In the genomic region with DNA sequence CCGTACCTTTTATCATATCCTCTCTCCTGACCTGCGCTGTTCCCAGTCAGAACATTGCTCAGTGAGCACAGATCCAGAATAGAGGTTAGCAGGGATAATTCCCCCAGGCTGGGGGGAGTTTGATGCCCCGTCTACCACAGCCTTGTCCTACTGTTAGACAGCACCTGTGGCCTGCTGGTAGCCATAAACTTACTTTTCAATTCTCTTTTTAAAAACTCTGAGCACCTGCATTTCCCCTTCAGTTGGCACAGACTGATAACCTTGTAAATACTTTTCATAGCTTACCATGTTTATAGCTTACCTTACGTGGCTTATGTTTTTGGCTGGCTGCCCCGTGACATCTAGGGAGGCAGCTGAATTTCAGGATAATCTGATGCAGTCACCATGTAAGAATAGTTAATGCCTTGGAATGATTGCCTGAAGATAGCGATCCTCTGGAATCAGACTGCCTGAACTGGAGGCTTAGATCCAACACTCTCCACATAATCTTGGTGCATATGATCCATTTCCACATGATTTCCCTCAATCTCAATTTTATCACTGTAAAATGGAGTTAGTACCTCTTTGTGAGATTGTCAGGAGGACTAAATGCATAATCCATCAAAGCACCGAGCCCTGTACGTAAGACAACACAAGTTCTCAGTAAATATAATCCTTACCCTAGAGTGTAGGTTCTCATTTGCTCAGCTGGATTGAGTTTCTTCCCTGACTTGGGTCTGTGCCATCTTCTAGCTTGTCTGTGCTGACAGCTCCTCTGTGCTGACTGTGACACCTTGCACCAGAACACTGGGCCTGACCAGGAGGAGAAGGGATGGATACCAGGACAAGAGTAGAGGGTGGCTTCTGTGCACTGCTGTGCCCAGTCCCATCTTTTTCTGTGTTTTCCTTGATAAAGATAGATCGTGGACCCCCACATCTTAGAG, we compare ENCODE assay signal across 1 cellular context.
TF ChIP-seq lines count a peak whose summit lies in the region.

No MANE protein-coding gene starts in this region.

TF ChIP-seq in GM23338, 12 proteins besides CTCF, POLR2A, EP300 and RAD21 (continued from another document):
- no peak for TF ChIP-seq EZH2phosphoT487 (IDR thresholded peaks at IDR 0.05; ENCODE audit: unreplicated experiment)
- TF ChIP-seq, protein P1, sequence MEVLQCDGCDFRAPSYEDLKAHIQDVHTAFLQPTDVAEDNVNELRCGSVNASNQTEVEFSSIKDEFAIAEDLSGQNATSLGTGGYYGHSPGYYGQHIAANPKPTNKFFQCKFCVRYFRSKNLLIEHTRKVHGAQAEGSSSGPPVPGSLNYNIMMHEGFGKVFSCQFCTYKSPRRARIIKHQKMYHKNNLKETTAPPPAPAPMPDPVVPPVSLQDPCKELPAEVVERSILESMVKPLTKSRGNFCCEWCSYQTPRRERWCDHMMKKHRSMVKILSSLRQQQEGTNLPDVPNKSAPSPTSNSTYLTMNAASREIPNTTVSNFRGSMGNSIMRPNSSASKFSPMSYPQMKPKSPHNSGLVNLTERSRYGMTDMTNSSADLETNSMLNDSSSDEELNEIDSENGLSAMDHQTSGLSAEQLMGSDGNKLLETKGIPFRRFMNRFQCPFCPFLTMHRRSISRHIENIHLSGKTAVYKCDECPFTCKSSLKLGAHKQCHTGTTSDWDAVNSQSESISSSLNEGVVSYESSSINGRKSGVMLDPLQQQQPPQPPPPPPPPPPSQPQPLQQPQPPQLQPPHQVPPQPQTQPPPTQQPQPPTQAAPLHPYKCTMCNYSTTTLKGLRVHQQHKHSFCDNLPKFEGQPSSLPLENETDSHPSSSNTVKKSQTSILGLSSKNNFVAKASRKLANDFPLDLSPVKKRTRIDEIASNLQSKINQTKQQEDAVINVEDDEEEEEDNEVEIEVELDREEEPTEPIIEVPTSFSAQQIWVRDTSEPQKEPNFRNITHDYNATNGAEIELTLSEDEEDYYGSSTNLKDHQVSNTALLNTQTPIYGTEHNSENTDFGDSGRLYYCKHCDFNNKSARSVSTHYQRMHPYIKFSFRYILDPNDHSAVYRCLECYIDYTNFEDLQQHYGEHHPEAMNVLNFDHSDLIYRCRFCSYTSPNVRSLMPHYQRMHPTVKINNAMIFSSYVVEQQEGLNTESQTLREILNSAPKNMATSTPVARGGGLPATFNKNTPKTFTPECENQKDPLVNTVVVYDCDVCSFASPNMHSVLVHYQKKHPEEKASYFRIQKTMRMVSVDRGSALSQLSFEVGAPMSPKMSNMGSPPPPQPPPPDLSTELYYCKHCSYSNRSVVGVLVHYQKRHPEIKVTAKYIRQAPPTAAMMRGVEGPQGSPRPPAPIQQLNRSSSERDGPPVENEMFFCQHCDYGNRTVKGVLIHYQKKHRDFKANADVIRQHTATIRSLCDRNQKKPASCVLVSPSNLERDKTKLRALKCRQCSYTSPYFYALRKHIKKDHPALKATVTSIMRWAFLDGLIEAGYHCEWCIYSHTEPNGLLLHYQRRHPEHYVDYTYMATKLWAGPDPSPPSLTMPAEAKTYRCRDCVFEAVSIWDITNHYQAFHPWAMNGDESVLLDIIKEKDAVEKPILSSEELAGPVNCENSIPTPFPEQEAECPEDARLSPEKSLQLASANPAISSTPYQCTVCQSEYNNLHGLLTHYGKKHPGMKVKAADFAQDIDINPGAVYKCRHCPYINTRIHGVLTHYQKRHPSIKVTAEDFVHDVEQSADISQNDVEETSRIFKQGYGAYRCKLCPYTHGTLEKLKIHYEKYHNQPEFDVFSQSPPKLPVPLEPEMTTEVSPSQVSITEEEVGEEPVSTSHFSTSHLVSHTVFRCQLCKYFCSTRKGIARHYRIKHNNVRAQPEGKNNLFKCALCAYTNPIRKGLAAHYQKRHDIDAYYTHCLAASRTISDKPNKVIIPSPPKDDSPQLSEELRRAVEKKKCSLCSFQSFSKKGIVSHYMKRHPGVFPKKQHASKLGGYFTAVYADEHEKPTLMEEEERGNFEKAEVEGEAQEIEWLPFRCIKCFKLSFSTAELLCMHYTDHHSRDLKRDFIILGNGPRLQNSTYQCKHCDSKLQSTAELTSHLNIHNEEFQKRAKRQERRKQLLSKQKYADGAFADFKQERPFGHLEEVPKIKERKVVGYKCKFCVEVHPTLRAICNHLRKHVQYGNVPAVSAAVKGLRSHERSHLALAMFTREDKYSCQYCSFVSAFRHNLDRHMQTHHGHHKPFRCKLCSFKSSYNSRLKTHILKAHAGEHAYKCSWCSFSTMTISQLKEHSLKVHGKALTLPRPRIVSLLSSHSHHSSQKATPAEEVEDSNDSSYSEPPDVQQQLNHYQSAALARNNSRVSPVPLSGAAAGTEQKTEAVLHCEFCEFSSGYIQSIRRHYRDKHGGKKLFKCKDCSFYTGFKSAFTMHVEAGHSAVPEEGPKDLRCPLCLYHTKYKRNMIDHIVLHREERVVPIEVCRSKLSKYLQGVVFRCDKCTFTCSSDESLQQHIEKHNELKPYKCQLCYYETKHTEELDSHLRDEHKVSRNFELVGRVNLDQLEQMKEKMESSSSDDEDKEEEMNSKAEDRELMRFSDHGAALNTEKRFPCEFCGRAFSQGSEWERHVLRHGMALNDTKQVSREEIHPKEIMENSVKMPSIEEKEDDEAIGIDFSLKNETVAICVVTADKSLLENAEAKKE (CRISPR knock-in tag; IDR thresholded peaks at IDR 0.05), result no peak
- no peak for TF ChIP-seq EZH2 (IDR thresholded peaks at IDR 0.05; ENCODE audit: low read depth, unreplicated experiment)
- no peak for TF ChIP-seq POLR2AphosphoS5 (IDR thresholded peaks at IDR 0.05; ENCODE audit: low read depth)
- TF ChIP-seq, protein P2, sequence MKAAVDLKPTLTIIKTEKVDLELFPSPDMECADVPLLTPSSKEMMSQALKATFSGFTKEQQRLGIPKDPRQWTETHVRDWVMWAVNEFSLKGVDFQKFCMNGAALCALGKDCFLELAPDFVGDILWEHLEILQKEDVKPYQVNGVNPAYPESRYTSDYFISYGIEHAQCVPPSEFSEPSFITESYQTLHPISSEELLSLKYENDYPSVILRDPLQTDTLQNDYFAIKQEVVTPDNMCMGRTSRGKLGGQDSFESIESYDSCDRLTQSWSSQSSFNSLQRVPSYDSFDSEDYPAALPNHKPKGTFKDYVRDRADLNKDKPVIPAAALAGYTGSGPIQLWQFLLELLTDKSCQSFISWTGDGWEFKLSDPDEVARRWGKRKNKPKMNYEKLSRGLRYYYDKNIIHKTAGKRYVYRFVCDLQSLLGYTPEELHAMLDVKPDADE (IDR thresholded peaks at IDR 0.05), result no peak
